Comparison of ENCODE assay signal across 26 cellular contexts in the genomic region with DNA sequence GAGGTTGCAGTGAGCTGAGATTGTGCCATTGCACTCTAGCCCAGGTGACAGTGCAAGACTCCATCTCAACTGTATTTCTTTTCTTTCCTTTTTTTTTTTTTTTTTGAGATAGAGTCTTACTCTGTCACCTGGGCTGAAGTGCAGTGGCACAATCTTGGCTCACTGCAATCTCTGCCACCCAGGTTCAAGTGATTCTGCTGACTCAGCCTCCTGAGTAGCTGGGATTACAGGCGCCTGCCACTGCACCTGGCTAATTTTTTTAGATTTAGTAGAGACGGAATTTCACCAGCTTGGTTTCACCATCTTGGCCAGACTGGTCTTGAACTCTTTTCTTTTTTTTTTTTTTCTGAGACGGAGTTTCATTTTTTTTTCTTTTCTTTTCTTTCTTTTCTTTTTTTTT. TPM values are rescaled to one million over a fixed set of nuclear protein-coding genes. Genes with fewer than 3 reads are reported as not detected.
DNase-seq lines count a peak whose midpoint lies in the region; ATAC-seq, FAIRE-seq and TF ChIP-seq lines count a peak whose summit lies in the region.
"Had no signal": no experiment of that assay in that cellular context is flagged by ENCODE, and none has a peak within 500 bp of the region (broad histone marks: within the 10 kb centered on the region; RNA-seq: fewer than 3 reads in every experiment).

No MANE protein-coding gene starts in this region.

- no peak for TF ChIP-seq RAD21 in HepG2 (CRISPR knock-in tag; IDR thresholded peaks at IDR 0.05)
- TF ChIP-seq RAD21 in H1 (IDR thresholded peaks at IDR 0.05 in 1 of 2, conservative IDR thresholded peaks at IDR 0.05 in 1 of 2; ENCODE audit: low read depth in 2 of 2, low read length in 2 of 2) = no peak

- 25% methylated on average over 3 of the region's 3 CpGs for WGBS in HepG2 (ENCODE audit: low lambda C conversion rate)
- WGBS in right lobe of liver (ENCODE audit: insufficient coverage, low coverage, low lambda C conversion rate, missing lambda C conversion rate) = 77% methylated on average over 3 of the region's 3 CpGs
- WGBS in H1 (ENCODE audit: extremely low coverage in 1 of 2, insufficient coverage in 1 of 2, insufficient read length in 1 of 2, insufficient replicate concordance in 2 of 2, low coverage in 1 of 2, low lambda C conversion rate in 2 of 2, missing lambda C conversion rate in 1 of 2), 2 experiments = 77% methylated on average over 2 of the region's 3 CpGs; no CpG with 5 or more reads in 1 of the 2 experiments

- H3K79me1 ChIP-seq in H1 (ENCODE audit: low read depth, low read length) = no peaks in the 10 kb centered on the region

- intact Hi-C loops in HepG2 (cut with micrococcal nuclease; ENCODE audit: unreplicated experiment) = no loop called here
- intact Hi-C loops in right lobe of liver (cut with DNase I) = no loop called here

- DNase-seq in HepG2 (ENCODE audit: low spot score) (no peak), right lobe of liver (no peak), RPMI8226 (peak; percentile 5), H1 (ENCODE audit: low read depth in 1 of 2, low spot score in 2 of 2) (no peak), right atrium auricular region (ENCODE audit: low spot score) (no peak)
- DNase-seq: ACHN; BE2C; C1 segment of cervical spinal cord; CD4-positive, alpha-beta memory T cell; CD4-positive, CD25-positive, alpha-beta regulatory T cell; CD8-positive, alpha-beta memory T cell; COR-L47; DMS 273 treated with DMSO at 0.1 percent for 48 hours; DMS153; DMS53; DMS79; DND-41; EL; GDM1 had no signal

- H2BK120ac ChIP-seq in H1 (replicated peaks; ENCODE audit: low read depth, low read length) = no peak overlapping the region

- no peak overlapping the region for H3K23ac ChIP-seq in H1 (ENCODE audit: insufficient read length)

- H2BK20ac ChIP-seq in H1 (ENCODE audit: low read length) = no peak overlapping the region

- no peaks in the 10 kb centered on the region for H3K23me2 ChIP-seq in H1 (ENCODE audit: low read depth, low read length)

- no peak overlapping the region for H2AK5ac ChIP-seq in H1 (ENCODE audit: low read depth, low read length)

- H2BK12ac ChIP-seq in H1 (ENCODE audit: low read depth, low read length) = no peak overlapping the region

- H3K9ac ChIP-seq in HepG2 (ENCODE audit: insufficient read depth, low read depth, low read length) (no peak overlapping the region), H1 (replicated peaks in 1 of 4; ENCODE audit: extremely low read depth in 1 of 4, low read depth in 3 of 4, low read length in 3 of 4) (no peak overlapping the region)
- H3K9ac ChIP-seq: BLaER1 had no signal

- in situ Hi-C loops in HepG2 (cut with HindIII; ENCODE audit: extremely low pct_ligation_motif_present, low pct_unique_long_range_greater_than_20kb) = loop anchor here (25.0 kb wide), 1 partner anchor 462 kb away; no protein-coding TSS in a partner anchor

- H3K36me3 ChIP-seq in HepG2 (replicated peaks in 1 of 2; ENCODE audit: control insufficient read depth in 1 of 2, insufficient read depth in 2 of 2, low read length in 2 of 2) = no peaks in the 10 kb centered on the region
- no peaks in the 10 kb centered on the region for H3K36me3 ChIP-seq in right lobe of liver
- H3K36me3 ChIP-seq in H1 (ENCODE audit: control insufficient read depth in 2 of 4, insufficient read depth in 4 of 4, low read length in 3 of 4) = no peaks in the 10 kb centered on the region
- H3K36me3 ChIP-seq in right atrium auricular region = no peaks in the 10 kb centered on the region
- H3K36me3 ChIP-seq: BE2C, BLaER1 had no signal

- H4K20me1 ChIP-seq in HepG2 (ENCODE audit: insufficient read depth, low read length) = no peaks in the 10 kb centered on the region
- H4K20me1 ChIP-seq in H1 (replicated peaks in 1 of 2; ENCODE audit: control insufficient read depth in 1 of 2, insufficient read depth in 2 of 2, low read length in 2 of 2) = no peaks in the 10 kb centered on the region
- H4K20me1 ChIP-seq: BLaER1 had no signal

- H2AFZ ChIP-seq in HepG2 (ENCODE audit: low read length) (no peak overlapping the region), H1 (ENCODE audit: low read length) (no peak overlapping the region)

- ATAC-seq in HepG2 (no peak), right lobe of liver (no peak), HG03571 (IDR thresholded peaks at IDR 0.05; ENCODE audit: unreplicated experiment) (no peak)
- ATAC-seq: GM12878 had no signal

- H3K27ac ChIP-seq in HepG2 (ENCODE audit: extremely low read length, insufficient read depth, low read length) = no peak overlapping the region
- H3K27ac ChIP-seq in right lobe of liver = no peak overlapping the region
- no peak overlapping the region for H3K27ac ChIP-seq in H1 (ENCODE audit: low read depth, low read length)
- H3K27ac ChIP-seq in right atrium auricular region = no peak overlapping the region
- H3K27ac ChIP-seq: 22Rv1, BLaER1 had no signal

- BruUV-seq in HepG2 (replicated peaks; lab: Mats Ljungman, UMichigan) = no TSS peak

- no peak overlapping the region for H3K4me2 ChIP-seq in HepG2 (ENCODE audit: low read depth, low read length)
- no peak overlapping the region for H3K4me2 ChIP-seq in H1 (ENCODE audit: insufficient read depth in 1 of 2, low read depth in 2 of 2, low read length in 2 of 2)
- H3K4me2 ChIP-seq: BLaER1 had no signal

- no peak overlapping the region for H4K5ac ChIP-seq in H1 (ENCODE audit: insufficient read length, low read depth, low read length)

- H3K56ac ChIP-seq in H1 (replicated peaks; ENCODE audit: insufficient read length, low read depth, low read length) = no peak overlapping the region

- H3K4ac ChIP-seq in H1 (replicated peaks; ENCODE audit: insufficient read length, low read depth, low read length) = no peak overlapping the region

- CTCF ChIA-PET in HepG2 (lab: Yijun Ruan, JAX; ENCODE audit: low intra/inter-chr PET ratio, low total read pairs) (no interaction called here), H1 (lab: Charles Lee; ENCODE audit: partially characterized antibody) (interaction anchor here (0.6 to 3.9 kb wide), 3 partner anchors 11 to 480 kb away, joined by 3 to 19 read pairs (median 3); no protein-coding TSS in a partner anchor)

- TF ChIP-seq EP300 in HepG2 (IDR thresholded peaks at IDR 0.05; ENCODE audit: low read depth in 2 of 2, low read length in 2 of 2) (no peak), HepG2 (CRISPR knock-in tag; IDR thresholded peaks at IDR 0.05; ENCODE audit: borderline replicate concordance) (no peak), H1 (IDR thresholded peaks at IDR 0.05; ENCODE audit: borderline replicate concordance in 1 of 2, low read depth in 2 of 2, low read length in 2 of 2) (no peak)

- no peak overlapping the region for H3K4me3 ChIP-seq in HepG2 (replicated peaks in 1 of 3; ENCODE audit: insufficient read depth in 1 of 3, low read depth in 2 of 3, low read length in 3 of 3)
- no peak overlapping the region for H3K4me3 ChIP-seq in right lobe of liver
- no peak overlapping the region for H3K4me3 ChIP-seq in H1 (ENCODE audit: extremely low read depth in 1 of 4, insufficient read depth in 2 of 4, low read depth in 3 of 4, low read length in 4 of 4)
- H3K4me3 ChIP-seq in right atrium auricular region = no peak overlapping the region
- H3K4me3 ChIP-seq: BLaER1, GM12878 had no signal

- H4K8ac ChIP-seq in H1 (ENCODE audit: extremely low read depth, insufficient read depth, low read length) = no peak overlapping the region

- no peak overlapping the region for H2BK15ac ChIP-seq in H1 (ENCODE audit: low read length)

- TF ChIP-seq CTCF in HepG2 (CRISPR knock-in tag; IDR thresholded peaks at IDR 0.05) = no peak
- no peak for TF ChIP-seq CTCF in right lobe of liver (IDR thresholded peaks at IDR 0.05)
- no peak for TF ChIP-seq CTCF in H1 (IDR thresholded peaks at IDR 0.05; ENCODE audit: control extremely low read depth in 1 of 3, insufficient read depth in 1 of 3, low read depth in 1 of 3, low read length in 3 of 3)
- TF ChIP-seq CTCF in right atrium auricular region (IDR thresholded peaks at IDR 0.05) = no peak

- POLR2A ChIA-PET in HepG2 (lab: Yijun Ruan, JAX) (no interaction called here), H1 (lab: Charles Lee; ENCODE audit: partially characterized antibody) (no interaction called here)

- no peaks in the 10 kb centered on the region for H3K4me1 ChIP-seq in HepG2 (ENCODE audit: insufficient read depth, low read length)
- peaks cover 0 to 7% (median 0%) of the 10 kb centered on the region in 4 donors for H3K4me1 ChIP-seq in right lobe of liver
- H3K4me1 ChIP-seq in H1 (replicated peaks in 1 of 4; ENCODE audit: control insufficient read depth in 3 of 4, insufficient read depth in 4 of 4, low read length in 3 of 4) = no peaks in the 10 kb centered on the region
- no peaks in the 10 kb centered on the region for H3K4me1 ChIP-seq in right atrium auricular region
- H3K4me1 ChIP-seq: BE2C, BLaER1 had no signal

- H3K27me3 ChIP-seq in HepG2 (ENCODE audit: control insufficient read depth in 1 of 2, insufficient read depth in 2 of 2, low read length in 2 of 2) (0 out of 5 replicates have a peak, but pooled peaks cover 0 to 6% of the 10 kb centered on the region in 2 experiments), right lobe of liver (no peaks in the 10 kb centered on the region), H1 (replicated peaks in 1 of 4; ENCODE audit: control insufficient read depth in 3 of 4, extremely low read depth in 1 of 4, insufficient read depth in 3 of 4, low read length in 3 of 4) (no peaks in the 10 kb centered on the region), right atrium auricular region (no peaks in the 10 kb centered on the region)
- H3K27me3 ChIP-seq: BLaER1 had no signal

- H3K18ac ChIP-seq in H1 (ENCODE audit: extremely low read depth, low read length) = no peak overlapping the region

- no peak overlapping the region for H4K91ac ChIP-seq in H1 (replicated peaks; ENCODE audit: insufficient read length, low read length)

- H3K79me2 ChIP-seq in HepG2 (ENCODE audit: insufficient read depth, low read length) (no peaks in the 10 kb centered on the region), H1 (ENCODE audit: control insufficient read depth in 1 of 2, insufficient read depth in 2 of 2, low read length in 2 of 2) (no peaks in the 10 kb centered on the region)

- no peak overlapping the region for H2BK5ac ChIP-seq in H1 (ENCODE audit: low read depth, low read length)

- TF ChIP-seq POLR2A in HepG2 (IDR thresholded peaks at IDR 0.05; ENCODE audit: insufficient read depth in 1 of 2, low read depth in 2 of 2, low read length in 2 of 2) (no peak), right lobe of liver (IDR thresholded peaks at IDR 0.05) (no peak), H1 (IDR thresholded peaks at IDR 0.05; ENCODE audit: control extremely low read depth in 1 of 2, low read depth in 2 of 2, low read length in 2 of 2) (no peak)

- no peak for FAIRE-seq in HepG2 (lab: Jason Lieb, UNC)
- no peak for FAIRE-seq in H1 (lab: Jason Lieb, UNC)
- FAIRE-seq: GM12878, GM12892, GM18507 had no signal

- no peak overlapping the region for H3K14ac ChIP-seq in H1 (ENCODE audit: insufficient read length)

- H3K9me3 ChIP-seq in HepG2 (ENCODE audit: low read length) = no peaks in the 10 kb centered on the region
- H3K9me3 ChIP-seq in right lobe of liver = no peaks in the 10 kb centered on the region
- no peaks in the 10 kb centered on the region for H3K9me3 ChIP-seq in H1 (ENCODE audit: insufficient read depth in 2 of 2, low read depth in 1 of 2, low read length in 1 of 2)
- no peaks in the 10 kb centered on the region for H3K9me3 ChIP-seq in right atrium auricular region
- H3K9me3 ChIP-seq: BE2C, BLaER1 had no signal

RNA-seq across cellular contexts. Expression of a gene that starts 41.3 kb away (rescaled TPM):
- total RNA-seq in HepG2 (2016; rRNA removed; fragmentation: Illumina TruSeq; extraction: Trizol) = 5.2 and 5.5 TPM in 2 replicates
- total RNA-seq in HepG2 (2016; cell fraction: cytosol; rRNA removed; fragmentation: Illumina TruSeq; extraction: Trizol; ENCODE audit: low read depth) = 33.3 and 40.2 TPM in 2 replicates
- 4.6 and 5.5 TPM in 2 replicates for total RNA-seq in HepG2 (2016; cell fraction: insoluble cytoplasmic fraction; rRNA removed; fragmentation: Illumina TruSeq; extraction: Trizol)
- 10.3 and 11.5 TPM in 2 replicates for total RNA-seq in HepG2 (2016; cell fraction: membrane; rRNA removed; fragmentation: Illumina TruSeq; extraction: Trizol)
- 14.8 and 18.4 TPM in 2 replicates for total RNA-seq in HepG2 (2016; cell fraction: nucleus; rRNA removed; fragmentation: Illumina TruSeq; extraction: Trizol)
- 2.5 and 4.3 TPM in 2 replicates for polyA plus RNA-seq in HepG2 (2011; rRNA removed)
- polyA plus RNA-seq in HepG2 (2011; cell fraction: cytosol; rRNA removed) = 1.4 and 1.8 TPM in 2 replicates
- 10.0 and 10.6 TPM in 2 replicates for polyA plus RNA-seq in HepG2 (2011; cell fraction: nucleus; rRNA removed)
- 2.3 and 3.7 TPM in 2 replicates for polyA plus RNA-seq in HepG2 (2012)
- 0.33 and 0.40 TPM in 2 replicates for polyA plus RNA-seq in HepG2 (2016; cell fraction: cytosol; fragmentation: Illumina TruSeq; extraction: Trizol; ENCODE audit: low read depth)
- polyA plus RNA-seq in HepG2 (2016; cell fraction: insoluble cytoplasmic fraction; fragmentation: Illumina TruSeq; extraction: Trizol; ENCODE audit: low read depth) = 6.6 and 7.2 TPM in 2 replicates
- 1.7 and 1.9 TPM in 2 replicates for polyA plus RNA-seq in HepG2 (2016; cell fraction: membrane; fragmentation: Illumina TruSeq; extraction: Trizol; ENCODE audit: low read depth)
- 12.5 and 13.9 TPM in 2 replicates for polyA plus RNA-seq in HepG2 (2016; cell fraction: nucleus; fragmentation: Illumina TruSeq; extraction: Trizol; ENCODE audit: insufficient read depth, low read depth)
- 4.6 and 7.1 TPM in 2 replicates for polyA minus RNA-seq in HepG2 (2011; rRNA and poly(A)+ RNA removed; ENCODE audit: low replicate concordance)
- 2.8 and 3.7 TPM in 2 replicates for polyA minus RNA-seq in HepG2 (2011; cell fraction: cytosol; rRNA and poly(A)+ RNA removed)
- 19.8 and 22.8 TPM in 2 replicates for polyA minus RNA-seq in HepG2 (2011; cell fraction: nucleus; rRNA and poly(A)+ RNA removed)
- total RNA-seq in right lobe of liver = 1 to 10 TPM; 3.3 to 8.5 (median 6.0) TPM
- total RNA-seq in H1 (2021; fragmentation: NEBNext Ultra II Directional; extraction: Animal tissue kit (Norgen Biotek cat#: 25700)) = 5.1 and 5.7 TPM in 2 replicates
- 1.3 and 1.4 TPM in 2 replicates for polyA plus RNA-seq in H1 (2011; rRNA removed)
- polyA plus RNA-seq in H1 (2011; cell fraction: cytosol; rRNA removed) = 1.6 TPM
- polyA plus RNA-seq in H1 (2011; cell fraction: nucleus; rRNA removed) = 4.4 TPM
- polyA plus RNA-seq in H1 (2012, experiment 1 of 2) = 1.4 to 3.3 TPM (median 2.1 TPM) in 4 replicates
- 0.41 TPM for polyA plus RNA-seq in H1 (2012, experiment 2 of 2)
- 2.7 TPM for polyA plus RNA-seq in H1 (2013, experiment 1 of 2)
- polyA plus RNA-seq in H1 (2013, experiment 2 of 2) = 2.7 TPM
- polyA minus RNA-seq in H1 (2011; rRNA and poly(A)+ RNA removed) = 4.3 and 6.1 TPM in 2 replicates
- polyA minus RNA-seq in H1 (2011; cell fraction: cytosol; rRNA and poly(A)+ RNA removed) = 2.6 TPM
- 12.3 TPM for polyA minus RNA-seq in H1 (2011; cell fraction: nucleus; rRNA and poly(A)+ RNA removed)
- 1 to 10 TPM; 1.0 to 1.2 TPM for total RNA-seq in right atrium auricular region
- total RNA-seq: CD4-positive, CD25-positive, alpha-beta regulatory T cell; G401 had no signal
- polyA plus RNA-seq: CD4-positive, alpha-beta memory T cell; CD8-positive, alpha-beta memory T cell had no signal
